1 cellular context compared by ENCODE assay signal in the genomic region with DNA sequence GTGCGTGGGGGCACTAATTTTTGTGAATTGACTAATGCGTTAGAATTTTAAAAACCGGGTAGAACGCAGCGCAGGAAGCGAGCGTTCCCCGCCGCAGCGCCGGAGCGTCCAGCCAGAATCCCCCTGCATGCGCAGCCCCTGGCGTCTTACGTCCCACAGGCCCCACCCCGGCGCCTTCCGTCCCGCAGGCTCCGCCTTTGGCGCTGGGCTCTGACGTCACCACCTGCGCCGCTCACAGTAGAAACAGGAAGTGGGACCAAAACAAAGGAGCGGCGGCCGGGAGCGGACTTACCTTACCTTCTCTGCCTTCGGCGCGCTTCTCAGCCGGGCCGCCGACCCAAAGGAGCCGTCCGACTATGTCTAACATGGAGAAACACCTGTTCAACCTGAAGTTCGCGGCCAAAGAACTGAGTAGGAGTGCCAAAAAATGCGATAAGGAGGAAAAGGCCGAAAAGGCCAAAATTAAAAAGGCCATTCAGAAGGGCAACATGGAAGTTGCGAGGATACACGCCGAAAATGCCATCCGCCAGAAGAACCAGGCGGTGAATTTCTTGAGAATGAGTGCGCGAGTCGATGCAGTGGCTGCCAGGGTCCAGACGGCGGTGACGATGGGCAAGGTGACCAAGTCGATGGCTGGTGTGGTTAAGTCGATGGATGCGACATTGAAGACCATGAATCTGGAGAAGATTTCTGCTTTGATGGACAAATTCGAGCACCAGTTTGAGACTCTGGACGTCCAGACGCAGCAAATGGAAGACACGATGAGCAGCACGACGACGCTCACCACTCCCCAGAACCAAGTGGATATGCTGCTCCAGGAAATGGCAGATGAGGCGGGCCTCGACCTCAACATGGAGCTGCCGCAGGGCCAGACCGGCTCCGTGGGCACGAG.
A peak's percentile ranks its signal among the peaks of the same experiment; 100 is the strongest.
TF ChIP-seq lines count a peak whose summit lies in the region.

CHMP1B (plus strand) TSS at position 258 of the 892 bp plus-strand sequence; CDS start at position 357, 99 bp downstream.

TF ChIP-seq in HepG2, 621 proteins besides CTCF, POLR2A, EP300 and RAD21 (continued from another document and continues in another):
- peak; percentile 78; the same call in 1 of the 2 replicates for TF ChIP-seq SMAD1 (CRISPR knock-in tag; IDR thresholded peaks at IDR 0.05; ENCODE audit: borderline replicate concordance, low read depth)
- TF ChIP-seq HDAC1 (CRISPR knock-in tag; IDR thresholded peaks at IDR 0.05): peak; percentile 99
- TF ChIP-seq HMG20B (CRISPR knock-in tag; conservative IDR thresholded peaks at IDR 0.05): no peak; the same call in 1 of the 2 replicates
- TF ChIP-seq NKX3-1 (CRISPR knock-in tag; IDR thresholded peaks at IDR 0.05): peak; percentile 73; the same call in 1 of the 2 replicates
- TF ChIP-seq, protein P1, sequence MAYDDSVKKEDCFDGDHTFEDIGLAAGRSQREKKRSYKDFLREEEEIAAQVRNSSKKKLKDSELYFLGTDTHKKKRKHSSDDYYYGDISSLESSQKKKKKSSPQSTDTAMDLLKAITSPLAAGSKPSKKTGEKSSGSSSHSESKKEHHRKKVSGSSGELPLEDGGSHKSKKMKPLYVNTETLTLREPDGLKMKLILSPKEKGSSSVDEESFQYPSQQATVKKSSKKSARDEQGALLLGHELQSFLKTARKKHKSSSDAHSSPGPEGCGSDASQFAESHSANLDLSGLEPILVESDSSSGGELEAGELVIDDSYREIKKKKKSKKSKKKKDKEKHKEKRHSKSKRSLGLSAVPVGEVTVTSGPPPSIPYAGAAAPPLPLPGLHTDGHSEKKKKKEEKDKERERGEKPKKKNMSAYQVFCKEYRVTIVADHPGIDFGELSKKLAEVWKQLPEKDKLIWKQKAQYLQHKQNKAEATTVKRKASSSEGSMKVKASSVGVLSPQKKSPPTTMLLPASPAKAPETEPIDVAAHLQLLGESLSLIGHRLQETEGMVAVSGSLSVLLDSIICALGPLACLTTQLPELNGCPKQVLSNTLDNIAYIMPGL (CRISPR knock-in tag; IDR thresholded peaks at IDR 0.05; ENCODE audit: borderline replicate concordance in 1 of 2, low read depth in 1 of 2): peak; percentile 83 to 89; a peak in 3 of 4 replicates
- TF ChIP-seq, protein P2, sequence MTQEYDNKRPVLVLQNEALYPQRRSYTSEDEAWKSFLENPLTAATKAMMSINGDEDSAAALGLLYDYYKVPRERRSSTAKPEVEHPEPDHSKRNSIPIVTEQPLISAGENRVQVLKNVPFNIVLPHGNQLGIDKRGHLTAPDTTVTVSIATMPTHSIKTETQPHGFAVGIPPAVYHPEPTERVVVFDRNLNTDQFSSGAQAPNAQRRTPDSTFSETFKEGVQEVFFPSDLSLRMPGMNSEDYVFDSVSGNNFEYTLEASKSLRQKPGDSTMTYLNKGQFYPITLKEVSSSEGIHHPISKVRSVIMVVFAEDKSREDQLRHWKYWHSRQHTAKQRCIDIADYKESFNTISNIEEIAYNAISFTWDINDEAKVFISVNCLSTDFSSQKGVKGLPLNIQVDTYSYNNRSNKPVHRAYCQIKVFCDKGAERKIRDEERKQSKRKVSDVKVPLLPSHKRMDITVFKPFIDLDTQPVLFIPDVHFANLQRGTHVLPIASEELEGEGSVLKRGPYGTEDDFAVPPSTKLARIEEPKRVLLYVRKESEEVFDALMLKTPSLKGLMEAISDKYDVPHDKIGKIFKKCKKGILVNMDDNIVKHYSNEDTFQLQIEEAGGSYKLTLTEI (CRISPR knock-in tag; conservative IDR thresholded peaks at IDR 0.05): no peak
- TF ChIP-seq FOXJ3 (CRISPR knock-in tag; IDR thresholded peaks at IDR 0.05; ENCODE audit: borderline replicate concordance): peak; percentile 85
- TF ChIP-seq ZZZ3 (CRISPR knock-in tag; IDR thresholded peaks at IDR 0.05; ENCODE audit: borderline replicate concordance): peak; percentile 41; the same call in 1 of the 2 replicates
- no peak for TF ChIP-seq MAFK (conservative IDR thresholded peaks at IDR 0.05 in 1 of 2, IDR thresholded peaks at IDR 0.05 in 1 of 2; ENCODE audit: low read length in 2 of 2)
- TF ChIP-seq ZBTB33 (CRISPR knock-in tag; IDR thresholded peaks at IDR 0.05): no peak
- no peak for TF ChIP-seq ZNF570 (CRISPR knock-in tag; IDR thresholded peaks at IDR 0.05; ENCODE audit: borderline replicate concordance)
- peak; percentile 74 for TF ChIP-seq ARID5B (CRISPR knock-in tag; IDR thresholded peaks at IDR 0.05)
- TF ChIP-seq GATAD2A (CRISPR knock-in tag; IDR thresholded peaks at IDR 0.05): peak; percentile 72
- no peak for TF ChIP-seq SRSF9 (IDR thresholded peaks at IDR 0.05; ENCODE audit: borderline replicate concordance, insufficient read depth, low read depth, low read length, poor library complexity, severe bottlenecking)
- no peak for TF ChIP-seq SUZ12 (IDR thresholded peaks at IDR 0.05; ENCODE audit: low read depth, low read length)
- TF ChIP-seq AGO1 (IDR thresholded peaks at IDR 0.05; ENCODE audit: low read depth, low read length, poor library complexity, severe bottlenecking): peak; percentile 60
- peak; percentile 57; the same call in 1 of the 2 replicates for TF ChIP-seq JUN (CRISPR knock-in tag; IDR thresholded peaks at IDR 0.05)
- TF ChIP-seq, protein P3, sequence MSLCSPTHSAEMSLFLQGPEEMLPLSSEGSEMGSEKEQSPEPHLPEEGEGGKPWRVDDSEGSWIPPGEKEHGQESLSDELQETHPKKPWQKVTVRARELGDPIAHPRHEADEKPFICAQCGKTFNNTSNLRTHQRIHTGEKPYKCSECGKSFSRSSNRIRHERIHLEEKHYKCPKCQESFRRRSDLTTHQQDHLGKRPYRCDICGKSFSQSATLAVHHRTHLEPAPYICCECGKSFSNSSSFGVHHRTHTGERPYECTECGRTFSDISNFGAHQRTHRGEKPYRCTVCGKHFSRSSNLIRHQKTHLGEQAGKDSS (CRISPR knock-in tag; IDR thresholded peaks at IDR 0.05; ENCODE audit: borderline replicate concordance, low read depth): peak; percentile 42; the same call in 1 of the 2 replicates
- TF ChIP-seq ZNF772 (CRISPR knock-in tag; IDR thresholded peaks at IDR 0.05): no peak
- peak; percentile 22; the same call in 1 of the 2 replicates for TF ChIP-seq ZBED4 (CRISPR knock-in tag; IDR thresholded peaks at IDR 0.05; ENCODE audit: borderline replicate concordance)
- TF ChIP-seq NAIF1 (CRISPR knock-in tag; IDR thresholded peaks at IDR 0.05; ENCODE audit: borderline replicate concordance): 0 out of 2 replicates have a peak, but pooled peaks have one; percentile 3
- TF ChIP-seq NFATC3 (CRISPR knock-in tag; IDR thresholded peaks at IDR 0.05): no peak; the same call in 1 of the 2 replicates
- TF ChIP-seq ATF3 (CRISPR knock-in tag; IDR thresholded peaks at IDR 0.05): peak; percentile 46; the same call in 1 of the 2 replicates
- TF ChIP-seq BCL6 (CRISPR knock-in tag; IDR thresholded peaks at IDR 0.05): peak; percentile 41; the same call in 1 of the 2 replicates
- TF ChIP-seq, protein P4, sequence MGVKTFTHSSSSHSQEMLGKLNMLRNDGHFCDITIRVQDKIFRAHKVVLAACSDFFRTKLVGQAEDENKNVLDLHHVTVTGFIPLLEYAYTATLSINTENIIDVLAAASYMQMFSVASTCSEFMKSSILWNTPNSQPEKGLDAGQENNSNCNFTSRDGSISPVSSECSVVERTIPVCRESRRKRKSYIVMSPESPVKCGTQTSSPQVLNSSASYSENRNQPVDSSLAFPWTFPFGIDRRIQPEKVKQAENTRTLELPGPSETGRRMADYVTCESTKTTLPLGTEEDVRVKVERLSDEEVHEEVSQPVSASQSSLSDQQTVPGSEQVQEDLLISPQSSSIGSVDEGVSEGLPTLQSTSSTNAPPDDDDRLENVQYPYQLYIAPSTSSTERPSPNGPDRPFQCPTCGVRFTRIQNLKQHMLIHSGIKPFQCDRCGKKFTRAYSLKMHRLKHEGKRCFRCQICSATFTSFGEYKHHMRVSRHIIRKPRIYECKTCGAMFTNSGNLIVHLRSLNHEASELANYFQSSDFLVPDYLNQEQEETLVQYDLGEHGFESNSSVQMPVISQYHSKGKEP (CRISPR knock-in tag; IDR thresholded peaks at IDR 0.05): 0 out of 2 replicates have a peak, but pooled peaks have one; percentile 10
- peak; percentile 51 for TF ChIP-seq RXRA (CRISPR knock-in tag; IDR thresholded peaks at IDR 0.05)
- no peak for TF ChIP-seq SMARCE1 (IDR thresholded peaks at IDR 0.05; ENCODE audit: borderline replicate concordance)
- peak; percentile 88 for TF ChIP-seq ASH2L (IDR thresholded peaks at IDR 0.05; ENCODE audit: insufficient read length, low read depth, low read length)
- no peak for TF ChIP-seq ZFP36L2 (CRISPR knock-in tag; IDR thresholded peaks at IDR 0.05)
- no peak for TF ChIP-seq ELK4 (CRISPR knock-in tag; IDR thresholded peaks at IDR 0.05; ENCODE audit: borderline replicate concordance)
- no peak for TF ChIP-seq TRIM24 (CRISPR knock-in tag; IDR thresholded peaks at IDR 0.05)
- TF ChIP-seq ZNF784 (CRISPR knock-in tag; IDR thresholded peaks at IDR 0.05; ENCODE audit: borderline replicate concordance): peak; percentile 55; the same call in 1 of the 2 replicates
- TF ChIP-seq ZNF558 (CRISPR knock-in tag; IDR thresholded peaks at IDR 0.05; ENCODE audit: borderline replicate concordance): peak; percentile 32
